ENCODE assay signal across 22 cellular contexts in the genomic region with DNA sequence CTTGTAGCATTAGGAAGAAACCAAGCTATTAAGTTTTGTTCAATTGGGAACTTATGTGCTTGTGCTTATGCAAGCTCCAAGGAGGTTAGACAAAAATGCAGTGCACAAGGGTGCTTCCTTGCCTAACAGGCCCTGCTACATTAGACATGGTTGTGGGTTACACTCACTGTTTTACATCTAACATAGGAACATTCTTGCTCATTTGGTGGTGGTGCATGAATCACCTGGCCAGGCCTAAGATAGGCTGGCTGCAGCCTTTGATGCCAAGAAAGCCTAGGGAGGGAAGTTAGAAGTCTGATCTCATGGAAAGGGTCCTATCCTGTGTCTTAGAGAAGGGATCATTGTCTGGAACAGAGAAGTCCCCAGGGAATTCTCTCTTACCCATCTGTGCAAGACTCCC. TPM values are rescaled to one million over a fixed set of nuclear protein-coding genes. Genes with fewer than 3 reads are reported as not detected.
DNase-seq lines count a peak whose midpoint lies in the region; ATAC-seq and TF ChIP-seq lines count a peak whose summit lies in the region.
"Had no signal": no experiment of that assay in that cellular context is flagged by ENCODE, and none has a peak within 500 bp of the region (broad histone marks: within the 10 kb centered on the region; RNA-seq: fewer than 3 reads in every experiment).

No MANE protein-coding gene starts in this region.

- no peak for TF ChIP-seq CTCF in kidney epithelial cell (IDR thresholded peaks at IDR 0.05; ENCODE audit: insufficient read depth, low read length, poor library complexity, severe bottlenecking)
- no peak for TF ChIP-seq CTCF in Caco-2 (IDR thresholded peaks at IDR 0.05; ENCODE audit: insufficient read depth in 1 of 2, low read depth in 1 of 2, low read length in 1 of 2, severe bottlenecking in 1 of 2, unreplicated experiment in 1 of 2)

- no TSS peak for BruUV-seq in Caco-2 (replicated peaks; lab: Mats Ljungman, UMichigan)

- CTCF ChIA-PET in Caco-2 (lab: Charles Lee), result no interaction called here
- CTCF ChIA-PET in activated CD8-positive, alpha-beta memory T cell treated with anti-CD3 and anti-CD28 coated beads, Interleukin-2, amount 10 ng/mL, durations not matched to agents 7 days and 5 days (lab: Charles Lee), result no interaction called here

- peaks cover 0 to 12% (median 0%) of the 10 kb centered on the region in 11 experiments; a peak in 2 of 22 replicates for H3K27me3 ChIP-seq in BLaER1 treated with 17β-estradiol and CSF1 and Interleukin-3, amounts not matched to agents 10 nM and 100 nM
- H3K27me3 ChIP-seq in kidney epithelial cell (ENCODE audit: control insufficient read depth, insufficient read depth, low read length) (no peaks in the 10 kb centered on the region), Caco-2 (replicated peaks; ENCODE audit: control insufficient read depth, insufficient read depth, low read length) (no peaks in the 10 kb centered on the region)
- H3K27me3 ChIP-seq: ascending aorta, left lung, vagina had no signal

- H3K9me3 Mint-ChIP-seq in Caco-2 (ENCODE audit: unreplicated experiment), result no peaks in the 10 kb centered on the region
- H3K9me3 Mint-ChIP-seq in activated CD8-positive, alpha-beta memory T cell treated with anti-CD3 and anti-CD28 coated beads, Interleukin-2, amount 10 ng/mL, durations not matched to agents 7 days and 5 days (ENCODE audit: low read depth), result no peaks in the 10 kb centered on the region
- H3K9me3 Mint-ChIP-seq: activated CD4-positive, alpha-beta T cell treated with anti-CD3 and anti-CD28 coated beads, Interleukin-2, amount 10 ng/mL, durations not matched to agents 24 days and 14 days; CD4-positive, alpha-beta memory T cell; GM23338; naive B cell; T-helper 2 cell treated with Interferon-gamma antibody and Interleukin-4, amounts not matched to agents 5 μg/mL and 100 μg/mL, for 36 hours had no signal

- no peaks in the 10 kb centered on the region for H3K4me1 Mint-ChIP-seq in Caco-2 (ENCODE audit: low read depth, unreplicated experiment)
- H3K4me1 Mint-ChIP-seq in activated CD8-positive, alpha-beta memory T cell treated with anti-CD3 and anti-CD28 coated beads, Interleukin-2, amount 10 ng/mL, durations not matched to agents 7 days and 5 days, result no peaks in the 10 kb centered on the region
- H3K4me1 Mint-ChIP-seq: activated CD4-positive, alpha-beta T cell treated with anti-CD3 and anti-CD28 coated beads, Interleukin-2, amount 10 ng/mL, durations not matched to agents 24 days and 14 days; CD4-positive, alpha-beta memory T cell had no signal

- intact Hi-C loops in Caco-2 (cut with micrococcal nuclease; ENCODE audit: unreplicated experiment), result no loop called here

- H3K27me3 Mint-ChIP-seq in Caco-2 (ENCODE audit: insufficient read depth, unreplicated experiment), result no peaks in the 10 kb centered on the region
- peaks cover 6% of the 10 kb centered on the region for H3K27me3 Mint-ChIP-seq in activated CD8-positive, alpha-beta memory T cell treated with anti-CD3 and anti-CD28 coated beads, Interleukin-2, amount 10 ng/mL, durations not matched to agents 7 days and 5 days
- H3K27me3 Mint-ChIP-seq: naive B cell had no signal

- no peak overlapping the region for H3K4me3 ChIP-seq in BLaER1 treated with 17β-estradiol and CSF1 and Interleukin-3, amounts not matched to agents 10 nM and 100 nM
- H3K4me3 ChIP-seq in kidney epithelial cell (ENCODE audit: low read depth, low read length) (no peak overlapping the region), Caco-2 (ENCODE audit: low read depth, low read length) (no peak overlapping the region)
- H3K4me3 ChIP-seq: ascending aorta, GM23338, heart right ventricle, left lung, vagina had no signal

- ATAC-seq in GM18867 (IDR thresholded peaks at IDR 0.05; ENCODE audit: unreplicated experiment), result no peak
- ATAC-seq in activated CD8-positive, alpha-beta memory T cell treated with anti-CD3 and anti-CD28 coated beads, Interleukin-2, amount 10 ng/mL, durations not matched to agents 7 days and 5 days, result no peak
- ATAC-seq: heart right ventricle, left lung, Right ventricle myocardium inferior had no signal

- H3K9ac ChIP-seq in BLaER1 treated with 17β-estradiol and CSF1 and Interleukin-3, amounts not matched to agents 10 nM and 100 nM, result no peak overlapping the region

- no peaks in the 10 kb centered on the region for H3K9me3 ChIP-seq in BLaER1 treated with 17β-estradiol and CSF1 and Interleukin-3, amounts not matched to agents 10 nM and 100 nM (replicated peaks in 1 of 11)
- no peaks in the 10 kb centered on the region for H3K9me3 ChIP-seq in Caco-2
- H3K9me3 ChIP-seq: ascending aorta, heart right ventricle, left lung, vagina had no signal

- H3K4me2 ChIP-seq in BLaER1 treated with 17β-estradiol and CSF1 and Interleukin-3, amounts not matched to agents 10 nM and 100 nM, result peak overlapping the region in 8 of 11 experiments; percentile 39 to 72 (median 51); a peak in 16 of 22 replicates

- H3K27ac Mint-ChIP-seq in Caco-2 (ENCODE audit: unreplicated experiment), result no peak overlapping the region
- H3K27ac Mint-ChIP-seq in activated CD8-positive, alpha-beta memory T cell treated with anti-CD3 and anti-CD28 coated beads, Interleukin-2, amount 10 ng/mL, durations not matched to agents 7 days and 5 days, result no peak overlapping the region
- H3K27ac Mint-ChIP-seq: activated CD4-positive, alpha-beta T cell treated with anti-CD3 and anti-CD28 coated beads, Interleukin-2, amount 10 ng/mL, durations not matched to agents 24 days and 14 days; CD4-positive, alpha-beta memory T cell; GM23338; naive B cell; T-helper 2 cell treated with Interferon-gamma antibody and Interleukin-4, amounts not matched to agents 5 μg/mL and 100 μg/mL, for 36 hours had no signal

- H4K20me1 ChIP-seq in BLaER1 treated with 17β-estradiol and CSF1 and Interleukin-3, amounts not matched to agents 10 nM and 100 nM, result no peaks in the 10 kb centered on the region; a peak in 1 of 22 replicates

- H3K4me3 Mint-ChIP-seq in Caco-2 (ENCODE audit: unreplicated experiment), result no peak overlapping the region
- H3K4me3 Mint-ChIP-seq in activated CD8-positive, alpha-beta memory T cell treated with anti-CD3 and anti-CD28 coated beads, Interleukin-2, amount 10 ng/mL, durations not matched to agents 7 days and 5 days, result no peak overlapping the region
- H3K4me3 Mint-ChIP-seq: activated CD4-positive, alpha-beta T cell treated with anti-CD3 and anti-CD28 coated beads, Interleukin-2, amount 10 ng/mL, durations not matched to agents 24 days and 14 days; CD4-positive, alpha-beta memory T cell; GM23338; naive B cell; T-helper 2 cell treated with Interferon-gamma antibody and Interleukin-4, amounts not matched to agents 5 μg/mL and 100 μg/mL, for 36 hours had no signal

- no peaks in the 10 kb centered on the region for H3K36me3 ChIP-seq in BLaER1 treated with 17β-estradiol and CSF1 and Interleukin-3, amounts not matched to agents 10 nM and 100 nM
- no peaks in the 10 kb centered on the region for H3K36me3 ChIP-seq in kidney epithelial cell (ENCODE audit: control insufficient read depth, insufficient read depth, low read length)
- no peaks in the 10 kb centered on the region for H3K36me3 ChIP-seq in Caco-2 (ENCODE audit: control insufficient read depth, insufficient read depth, low read length)
- H3K36me3 ChIP-seq: ascending aorta, heart right ventricle, left lung had no signal

- DNase-seq in LHCN-M2 (ENCODE audit: low read depth) (peak; percentile 67), astrocyte of the hippocampus (ENCODE audit: low read depth, low spot score) (peak; percentile 84), kidney epithelial cell (ENCODE audit: low read depth) (peak; percentile 82), NCI-H2196 (lab: John Stamatoyannopoulos, UW; ENCODE audit: unreplicated experiment) (no peak), Caco-2 (no peak)
- no peak for DNase-seq in activated CD8-positive, alpha-beta memory T cell treated with anti-CD3 and anti-CD28 coated beads, Interleukin-2, amount 10 ng/mL, durations not matched to agents 7 days and 5 days
- DNase-seq: activated CD4-positive, alpha-beta T cell treated with anti-CD3 and anti-CD28 coated beads, Interleukin-2, amount 10 ng/mL, durations not matched to agents 24 days and 14 days; CD4-positive, alpha-beta memory T cell; GDM1; heart right ventricle; KBM-7; left lung; naive B cell; NCI-H526 treated with DMSO at 0.1 percent for 48 hours; stimulated activated CD4-positive, alpha-beta T cell treated with anti-CD3 and anti-CD28 coated beads, Interleukin-2, amount 100 ng/mL, for 24 hours had no signal

- no peak overlapping the region for H3K27ac ChIP-seq in BLaER1 treated with 17β-estradiol and CSF1 and Interleukin-3, amounts not matched to agents 10 nM and 100 nM
- H3K27ac ChIP-seq: ascending aorta, heart right ventricle, left lung, vagina had no signal

- H3K4me1 ChIP-seq in BLaER1 treated with 17β-estradiol and CSF1 and Interleukin-3, amounts not matched to agents 10 nM and 100 nM, result peaks cover 4 to 24% (median 19%) of the 10 kb centered on the region in 10 experiments; a peak in 18 of 20 replicates
- no peaks in the 10 kb centered on the region for H3K4me1 ChIP-seq in Caco-2
- H3K4me1 ChIP-seq: ascending aorta, heart right ventricle, left lung had no signal

- POLR2A ChIA-PET in Caco-2 (lab: Charles Lee), result no interaction called here

- no peaks in the 10 kb centered on the region for H3K36me3 Mint-ChIP-seq in Caco-2 (ENCODE audit: insufficient read depth, unreplicated experiment)
- H3K36me3 Mint-ChIP-seq in activated CD8-positive, alpha-beta memory T cell treated with anti-CD3 and anti-CD28 coated beads, Interleukin-2, amount 10 ng/mL, durations not matched to agents 7 days and 5 days, result no peaks in the 10 kb centered on the region
- H3K36me3 Mint-ChIP-seq: CD4-positive, alpha-beta memory T cell; naive B cell had no signal

RNA-seq across cellular contexts. Expression of a gene that starts 43.5 kb away (rescaled TPM):
- total RNA-seq in LHCN-M2 (2014; rRNA removed) (4.9 and 5.2 TPM in 2 replicates), kidney epithelial cell (2.9 and 4.3 TPM in 2 replicates), Caco-2 (2022) (1.0 and 1.3 TPM in 2 replicates)
- polyA plus RNA-seq in LHCN-M2 (2012), result 0.84 TPM
- under 1 TPM in 1 of 2 experiments, not detected in 1; 0.12 TPM for total RNA-seq in activated CD8-positive, alpha-beta memory T cell treated with anti-CD3 and anti-CD28 coated beads, Interleukin-2, amount 10 ng/mL, durations not matched to agents 7 days and 5 days
- total RNA-seq: CD4-positive, alpha-beta memory T cell had no signal
- polyA plus RNA-seq: CD4-positive, alpha-beta memory T cell had no signal

Comparison
In these comparisons a context has a peak if more than half of its experiments do, and no peak if none do; other contexts are left out.
1. DNase-seq: peak in LHCN-M2 (single experiment), astrocyte of the hippocampus (single experiment) and kidney epithelial cell (single experiment); none in NCI-H2196 (single experiment), Caco-2 (0 of 2) and activated CD8-positive, alpha-beta memory T cell treated with anti-CD3 and anti-CD28 coated beads, Interleukin-2, amount 10 ng/mL, durations not matched to agents 7 days and 5 days (single experiment).